In genomic region chr4:110091426-110091825, GRCh38 we compare ENCODE assay signal across 13 cellular contexts.
DNase-seq lines count a peak whose midpoint lies in the region; ATAC-seq and TF ChIP-seq lines count a peak whose summit lies in the region.
"Had no signal": no experiment of that assay in that cellular context is flagged by ENCODE, and none has a peak within 500 bp of the region (broad histone marks: within the 10 kb centered on the region; RNA-seq: fewer than 3 reads in every experiment).

No MANE protein-coding gene starts in this region.

- H3K27me3 Mint-ChIP-seq in activated CD4-positive, alpha-beta T cell treated with anti-CD3 and anti-CD28 coated beads, Interleukin-2, amount 10 ng/mL, durations not matched to agents 24 days and 14 days: no peaks in the 10 kb centered on the region
- no peaks in the 10 kb centered on the region for H3K27me3 Mint-ChIP-seq in activated CD4-positive, alpha-beta T cell treated with anti-CD3 and anti-CD28 coated beads, Interleukin-2, amount 10 ng/mL, durations not matched to agents 7 days and 5 days

- H3K27me3 ChIP-seq in SJSA1 (replicated peaks): no peaks in the 10 kb centered on the region

- peak overlapping the region; percentile 29 for H3K27ac ChIP-seq in SJSA1
- H3K27ac ChIP-seq: coronary artery, psoas muscle had no signal

- CTCF ChIA-PET in activated CD4-positive, alpha-beta T cell treated with anti-CD3 and anti-CD28 coated beads, Interleukin-2, amount 10 ng/mL, durations not matched to agents 7 days and 5 days (lab: Charles Lee): interaction anchor here (0.5 to 0.6 kb wide), 2 partner anchors 56 to 443 kb away, joined by 3 to 4 read pairs; no protein-coding TSS in a partner anchor

- H3K36me3 ChIP-seq in SJSA1: no peaks in the 10 kb centered on the region

- peaks cover 15% of the 10 kb centered on the region for H3K36me3 Mint-ChIP-seq in activated CD4-positive, alpha-beta T cell treated with anti-CD3 and anti-CD28 coated beads, Interleukin-2, amount 10 ng/mL, durations not matched to agents 24 days and 14 days (ENCODE audit: low read depth)
- peaks cover 6% of the 10 kb centered on the region for H3K36me3 Mint-ChIP-seq in activated CD4-positive, alpha-beta T cell treated with anti-CD3 and anti-CD28 coated beads, Interleukin-2, amount 10 ng/mL, durations not matched to agents 7 days and 5 days (ENCODE audit: low read depth)

- H3K4me1 ChIP-seq in SJSA1 (replicated peaks): peaks cover 11% of the 10 kb centered on the region
- H3K4me1 ChIP-seq: psoas muscle had no signal

- TF ChIP-seq CTCF in fibroblast of mammary gland (conservative IDR thresholded peaks at IDR 0.05; ENCODE audit: control insufficient read depth, insufficient read depth, low read depth, low read length): no peak

- POLR2A ChIA-PET in activated CD4-positive, alpha-beta T cell treated with anti-CD3 and anti-CD28 coated beads, Interleukin-2, amount 10 ng/mL, durations not matched to agents 7 days and 5 days (lab: Charles Lee): no interaction called here

- H3K4me1 Mint-ChIP-seq in activated CD4-positive, alpha-beta T cell treated with anti-CD3 and anti-CD28 coated beads, Interleukin-2, amount 10 ng/mL, durations not matched to agents 24 days and 14 days: peaks cover 47% of the 10 kb centered on the region
- peaks cover 35% of the 10 kb centered on the region for H3K4me1 Mint-ChIP-seq in activated CD4-positive, alpha-beta T cell treated with anti-CD3 and anti-CD28 coated beads, Interleukin-2, amount 10 ng/mL, durations not matched to agents 7 days and 5 days

- no peaks in the 10 kb centered on the region for H3K9me3 ChIP-seq in SJSA1 (replicated peaks)
- H3K9me3 ChIP-seq: psoas muscle had no signal

- intact Hi-C loops in activated CD4-positive, alpha-beta T cell treated with anti-CD3 and anti-CD28 coated beads, Interleukin-2, amount 10 ng/mL, durations not matched to agents 24 days and 14 days (cut with micrococcal nuclease): no loop called here
- intact Hi-C loops in left cardiac atrium (cut with DNase I): no loop called here

- H3K9me3 Mint-ChIP-seq in activated CD4-positive, alpha-beta T cell treated with anti-CD3 and anti-CD28 coated beads, Interleukin-2, amount 10 ng/mL, durations not matched to agents 24 days and 14 days: peaks cover 7% of the 10 kb centered on the region
- no peaks in the 10 kb centered on the region for H3K9me3 Mint-ChIP-seq in activated CD4-positive, alpha-beta T cell treated with anti-CD3 and anti-CD28 coated beads, Interleukin-2, amount 10 ng/mL, durations not matched to agents 7 days and 5 days

- H3K27ac Mint-ChIP-seq in activated CD4-positive, alpha-beta T cell treated with anti-CD3 and anti-CD28 coated beads, Interleukin-2, amount 10 ng/mL, durations not matched to agents 24 days and 14 days: peak overlapping the region; percentile 59
- H3K27ac Mint-ChIP-seq in activated CD4-positive, alpha-beta T cell treated with anti-CD3 and anti-CD28 coated beads, Interleukin-2, amount 10 ng/mL, durations not matched to agents 7 days and 5 days: no peak overlapping the region

- no peak for ATAC-seq in left cardiac atrium
- ATAC-seq in GM21526 (IDR thresholded peaks at IDR 0.05; ENCODE audit: low FRiP score, unreplicated experiment): no peak
- ATAC-seq: psoas muscle had no signal

- no peak for DNase-seq in activated CD4-positive, alpha-beta T cell treated with anti-CD3 and anti-CD28 coated beads, Interleukin-2, amount 10 ng/mL, durations not matched to agents 24 days and 14 days
- no peak for DNase-seq in activated CD4-positive, alpha-beta T cell treated with anti-CD3 and anti-CD28 coated beads, Interleukin-2, amount 50 U/mL, for 4 hours
- DNase-seq in SJSA1 (ENCODE audit: low read depth in 1 of 2, low spot score in 2 of 2) (peak in 1 of 2 experiments; percentile 24), fibroblast of mammary gland (ENCODE audit: low read depth) (peak; percentile 81), stromal cell of bone marrow (ENCODE audit: low read depth) (peak; percentile 63), left cardiac atrium (no peak)
- no peak for DNase-seq in activated CD4-positive, alpha-beta T cell treated with anti-CD3 and anti-CD28 coated beads, Interleukin-2, amount 10 ng/mL, durations not matched to agents 7 days and 5 days
- DNase-seq: activated gamma-delta T cell treated with Interleukin-2 at 50 U/mL for 16 hours, NCI-H524, psoas muscle, substantia nigra had no signal

- no peak overlapping the region for H3K4me3 Mint-ChIP-seq in activated CD4-positive, alpha-beta T cell treated with anti-CD3 and anti-CD28 coated beads, Interleukin-2, amount 10 ng/mL, durations not matched to agents 24 days and 14 days
- no peak overlapping the region for H3K4me3 Mint-ChIP-seq in activated CD4-positive, alpha-beta T cell treated with anti-CD3 and anti-CD28 coated beads, Interleukin-2, amount 10 ng/mL, durations not matched to agents 7 days and 5 days

- no peak overlapping the region for H3K4me3 ChIP-seq in SJSA1
- H3K4me3 ChIP-seq in fibroblast of mammary gland (ENCODE audit: control insufficient read depth, low read depth, low read length): no peak overlapping the region
- H3K4me3 ChIP-seq: coronary artery, psoas muscle had no signal

Comparison
In these comparisons a context has a peak if more than half of its experiments do, and no peak if none do; other contexts are left out.
1. DNase-seq: peak in fibroblast of mammary gland (single experiment) and stromal cell of bone marrow (single experiment); none in activated CD4-positive, alpha-beta T cell treated with anti-CD3 and anti-CD28 coated beads, Interleukin-2, amount 10 ng/mL, durations not matched to agents 24 days and 14 days (single experiment), activated CD4-positive, alpha-beta T cell treated with anti-CD3 and anti-CD28 coated beads, Interleukin-2, amount 50 U/mL, for 4 hours (0 of 2), activated CD4-positive, alpha-beta T cell treated with anti-CD3 and anti-CD28 coated beads, Interleukin-2, amount 10 ng/mL, durations not matched to agents 7 days and 5 days (single experiment) and left cardiac atrium (single experiment).